ENCODE assay signal across 29 cellular contexts in the genomic region with DNA sequence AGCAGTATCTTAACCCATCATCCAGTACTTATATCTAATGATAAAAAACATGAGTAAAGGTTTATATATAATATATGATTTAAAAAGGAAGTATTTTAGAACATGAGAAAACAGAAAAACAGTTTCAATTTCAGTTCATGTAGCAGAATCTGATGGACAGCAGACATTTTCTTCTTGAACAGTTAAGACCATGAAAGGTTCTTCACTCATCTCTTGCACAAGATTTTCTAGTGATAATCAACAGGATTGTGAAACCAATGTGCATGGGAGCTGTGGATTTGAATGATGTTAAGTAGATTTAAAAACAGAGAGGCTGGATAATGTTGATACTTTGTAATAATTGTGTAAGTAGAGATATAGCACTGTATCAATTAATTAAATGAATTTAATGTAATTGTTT.
"Had no signal": no experiment of that assay in that cellular context is flagged by ENCODE, and none has a peak within 500 bp of the region (broad histone marks: within the 10 kb centered on the region; RNA-seq: fewer than 3 reads in every experiment).

No MANE protein-coding gene starts in this region.

- H3K9ac ChIP-seq: KMS-11 had no signal

- H3K4me1 ChIP-seq: adrenal gland had no signal

- H3K9me3 ChIP-seq: adrenal gland had no signal

- H3K27ac ChIP-seq: adrenal gland, KMS-11 had no signal

- H3K36me3 ChIP-seq: adrenal gland had no signal

- H3K4me2 ChIP-seq: KMS-11 had no signal

- H3K4me3 ChIP-seq: adrenal gland had no signal

- H3K27me3 ChIP-seq: adrenal gland had no signal

- DNase-seq: activated CD4-positive, alpha-beta T cell treated with anti-CD3 and anti-CD28 coated beads, Interleukin-2, amount 10 ng/mL, durations not matched to agents 24 days and 14 days; activated CD4-positive, alpha-beta T cell treated with anti-CD3 and anti-CD28 coated beads, Interleukin-2, amount 50 U/mL, for 4 hours; activated CD8-positive, alpha-beta T cell treated with anti-CD3 and anti-CD28 coated beads for 36 hours; activated effector memory CD4-positive, alpha-beta T cell treated with anti-CD3 and anti-CD28 coated beads, Interleukin-2, amount 50 U/mL, for 16 hours; activated naive CD4-positive, alpha-beta T cell treated with Interleukin-2 at 50 U/mL for 16 hours; activated naive CD8-positive, alpha-beta T cell treated with anti-CD3 and anti-CD28 coated beads, Interleukin-2, amount 10 ng/mL, durations not matched to agents 7 days and 5 days; activated T-cell treated with anti-CD3 and anti-CD28 coated beads, Interleukin-2, amount 50 U/mL, for 1 hour; activated T-cell treated with anti-CD3 and anti-CD28 coated beads, Interleukin-2, amount 50 U/mL, for 72 hours; adrenal gland; anterior cingulate cortex; caudate nucleus; cerebellar nuclear complex; NCI-H1092 treated with DMSO at 0.1 percent for 48 hours; NCI-H1417; NCI-H146; NCI-H187; NCI-H2029 treated with DMSO at 0.1 percent for 48 hours; NCI-H2107; NCI-H2171; NCI-H510A; NCI-H526 treated with DMSO at 0.1 percent for 48 hours; NCI-H82; Right ventricle myocardium superior; SW 1271; T-helper 1 cell; T-helper 2 cell; T-helper 9 cell had no signal

- ATAC-seq: activated CD8-positive, alpha-beta T cell treated with anti-CD3 and anti-CD28 coated beads for 36 hours; activated T-cell treated with anti-CD3 and anti-CD28 coated beads, Interleukin-2, amount 50 U/mL, for 72 hours; activated T-helper 17 cell treated with anti-CD3 and anti-CD28 coated beads, Interleukin-2, amount 50 U/mL, for 72 hours had no signal
